26 cellular contexts compared by ENCODE assay signal in genomic region chr12:128802756-128803155, GRCh38. TPM values are rescaled to one million over a fixed set of nuclear protein-coding genes. Genes with fewer than 3 reads are reported as not detected.
A peak's percentile ranks its signal among the peaks of the same experiment; 100 is the strongest.
DNase-seq lines count a peak whose midpoint lies in the region; ATAC-seq and TF ChIP-seq lines count a peak whose summit lies in the region.
"Had no signal": no experiment of that assay in that cellular context is flagged by ENCODE, and none has a peak within 500 bp of the region (broad histone marks: within the 10 kb centered on the region; RNA-seq: fewer than 3 reads in every experiment).

No MANE protein-coding gene starts in this region.

- CTCF ChIA-PET in Caco-2 (lab: Charles Lee): no interaction called here

- in situ Hi-C loops in gastrocnemius medialis (cut with MboI; ENCODE audit: low sequenced_read_pairs in 4 of 4): no loop called here

- H3K4me1 Mint-ChIP-seq in Caco-2 (ENCODE audit: low read depth, unreplicated experiment) (no peaks in the 10 kb centered on the region), mesothelial cell of epicardium (no peaks in the 10 kb centered on the region)
- H3K4me1 Mint-ChIP-seq: activated CD4-positive, alpha-beta T cell treated with anti-CD3 and anti-CD28 coated beads, Interleukin-2, amount 10 ng/mL, durations not matched to agents 7 days and 5 days; activated naive CD4-positive, alpha-beta T cell treated with anti-CD3 and anti-CD28 coated beads, Interleukin-2, amount 50 U/mL, for 24 hours had no signal

- TF ChIP-seq CTCF in Caco-2 (IDR thresholded peaks at IDR 0.05; ENCODE audit: insufficient read depth in 1 of 2, low read depth in 1 of 2, low read length in 1 of 2, severe bottlenecking in 1 of 2, unreplicated experiment in 1 of 2) (no peak), OCI-LY3 (IDR thresholded peaks at IDR 0.05; ENCODE audit: low read depth, low read length) (no peak), gastrocnemius medialis (IDR thresholded peaks at IDR 0.05 in 4 of 5, conservative IDR thresholded peaks at IDR 0.05 in 1 of 5) (no peak), mesothelial cell of epicardium (IDR thresholded peaks at IDR 0.05; ENCODE audit: unreplicated experiment) (no peak)

- no TSS peak for BruUV-seq in Caco-2 (replicated peaks; lab: Mats Ljungman, UMichigan)

- no peaks in the 10 kb centered on the region for H3K4me1 ChIP-seq in Caco-2
- peaks cover 50% of the 10 kb centered on the region for H3K4me1 ChIP-seq in OCI-LY3 (ENCODE audit: low read length)
- peaks cover 68 to 76% of the 10 kb centered on the region in 2 donors for H3K4me1 ChIP-seq in gastrocnemius medialis
- H3K4me1 ChIP-seq: vagina had no signal

- H3K4me2 ChIP-seq in OCI-LY3 (ENCODE audit: low read length): peak overlapping the region; percentile 70; the same call in 1 of the 2 replicates
- H3K4me2 ChIP-seq: hepatocyte, neural progenitor cell had no signal

- no peaks in the 10 kb centered on the region for H3K27me3 Mint-ChIP-seq in Caco-2 (ENCODE audit: insufficient read depth, unreplicated experiment)
- H3K27me3 Mint-ChIP-seq in mesothelial cell of epicardium (ENCODE audit: low read depth): no peaks in the 10 kb centered on the region
- H3K27me3 Mint-ChIP-seq: activated CD4-positive, alpha-beta T cell treated with anti-CD3 and anti-CD28 coated beads, Interleukin-2, amount 10 ng/mL, durations not matched to agents 7 days and 5 days; activated CD8-positive, alpha-beta memory T cell treated with anti-CD3 and anti-CD28 coated beads, Interleukin-2, amount 10 ng/mL, durations not matched to agents 7 days and 5 days; activated naive CD4-positive, alpha-beta T cell treated with anti-CD3 and anti-CD28 coated beads, Interleukin-2, amount 50 U/mL, for 24 hours; IgD-negative memory B cell had no signal

- H3K4me3 ChIP-seq in Caco-2 (ENCODE audit: low read depth, low read length) (no peak overlapping the region), OCI-LY3 (ENCODE audit: low read length) (peak overlapping the region; percentile 32), gastrocnemius medialis (no peak overlapping the region)
- H3K4me3 ChIP-seq: hepatocyte, neural progenitor cell, SK-N-MC, vagina had no signal

- no peak for ATAC-seq in gastrocnemius medialis
- ATAC-seq: activated CD8-positive, alpha-beta memory T cell treated with anti-CD3 and anti-CD28 coated beads, Interleukin-2, amount 10 ng/mL, durations not matched to agents 7 days and 5 days; activated T-cell treated with anti-CD3 and anti-CD28 coated beads, Interleukin-2, amount 50 U/mL, for 72 hours; left lobe of liver had no signal

- H3K9me3 Mint-ChIP-seq in Caco-2 (ENCODE audit: unreplicated experiment) (no peaks in the 10 kb centered on the region), mesothelial cell of epicardium (peaks cover 18% of the 10 kb centered on the region)
- H3K9me3 Mint-ChIP-seq: activated CD4-positive, alpha-beta T cell treated with anti-CD3 and anti-CD28 coated beads, Interleukin-2, amount 10 ng/mL, durations not matched to agents 7 days and 5 days; activated naive CD4-positive, alpha-beta T cell treated with anti-CD3 and anti-CD28 coated beads, Interleukin-2, amount 50 U/mL, for 24 hours; activated T-cell treated with anti-CD3 and anti-CD28 coated beads, Interleukin-2, amount 50 U/mL, for 72 hours; IgD-negative memory B cell; T-helper 1 cell treated with Interleukin-12 subunit alpha and Interleukin-12 subunit beta and Interleukin-4 antibody, amounts not matched to agents 30 μg/mL and 1 μg/mL, for 36 hours had no signal

- no peak overlapping the region for H3K9ac ChIP-seq in OCI-LY3 (ENCODE audit: low read length)
- H3K9ac ChIP-seq: neural progenitor cell had no signal

- no peak overlapping the region for H2AFZ ChIP-seq in OCI-LY3 (ENCODE audit: low read depth, low read length)
- H2AFZ ChIP-seq: hepatocyte, neural progenitor cell had no signal

- H4K20me1 ChIP-seq in OCI-LY3 (ENCODE audit: insufficient read depth, low read length): peaks cover 82% of the 10 kb centered on the region

- intact Hi-C loops in Caco-2 (cut with micrococcal nuclease; ENCODE audit: unreplicated experiment) (no loop called here), gastrocnemius medialis (cut with DNase I; ENCODE audit: low total_unique reads) (no loop called here)

- H3K27me3 ChIP-seq in Caco-2 (replicated peaks; ENCODE audit: control insufficient read depth, insufficient read depth, low read length) (no peaks in the 10 kb centered on the region), OCI-LY3 (ENCODE audit: low read depth, low read length) (no peaks in the 10 kb centered on the region), gastrocnemius medialis (no peaks in the 10 kb centered on the region)
- H3K27me3 ChIP-seq: hepatocyte, neural progenitor cell, vagina had no signal

- H3K79me2 ChIP-seq in OCI-LY3 (ENCODE audit: low read length): peaks cover 69% of the 10 kb centered on the region

- peaks cover 72% of the 10 kb centered on the region for H3K36me3 Mint-ChIP-seq in Caco-2 (ENCODE audit: insufficient read depth, unreplicated experiment)
- peaks cover 48% of the 10 kb centered on the region for H3K36me3 Mint-ChIP-seq in mesothelial cell of epicardium

- H3K27ac ChIP-seq in OCI-LY3 (ENCODE audit: low read length) (peak overlapping the region; percentile 38), gastrocnemius medialis (peak overlapping the region; percentile 86 to 98 (median 96))
- H3K27ac ChIP-seq: hepatocyte, neural progenitor cell, SK-N-MC, vagina had no signal

- H3K9me3 ChIP-seq in Caco-2 (no peaks in the 10 kb centered on the region), OCI-LY3 (ENCODE audit: insufficient read depth, low read length) (no peaks in the 10 kb centered on the region), gastrocnemius medialis (no peaks in the 10 kb centered on the region)
- H3K9me3 ChIP-seq: vagina had no signal

- H3K36me3 ChIP-seq in Caco-2 (ENCODE audit: control insufficient read depth, insufficient read depth, low read length) (peaks cover 2% of the 10 kb centered on the region), OCI-LY3 (replicated peaks; ENCODE audit: low read depth, low read length) (peaks cover 70% of the 10 kb centered on the region), gastrocnemius medialis (peaks cover 0 to 30% of the 10 kb centered on the region in 2 donors)

- TF ChIP-seq POLR2A in gastrocnemius medialis (IDR thresholded peaks at IDR 0.05): no peak

- no peak for DNase-seq in Caco-2
- peak; percentile 53 for DNase-seq in mesenteric fat pad (ENCODE audit: low spot score)
- DNase-seq in gastrocnemius medialis: peak in 1 of 2 donors; percentile 30
- no peak for DNase-seq in mesothelial cell of epicardium (ENCODE audit: low spot score in 2 of 2, unreplicated experiment in 2 of 2)
- DNase-seq in UCSD-AML1 (lab: John Stamatoyannopoulos, UW; ENCODE audit: unreplicated experiment): no peak
- DNase-seq in cerebellar nuclear complex (lab: John Stamatoyannopoulos, UW): no peak
- DNase-seq: activated CD4-positive, alpha-beta T cell treated with anti-CD3 and anti-CD28 coated beads, Interleukin-2, amount 10 ng/mL, durations not matched to agents 7 days and 5 days; activated CD8-positive, alpha-beta memory T cell treated with anti-CD3 and anti-CD28 coated beads, Interleukin-2, amount 10 ng/mL, durations not matched to agents 7 days and 5 days; activated T-cell treated with anti-CD3 and anti-CD28 coated beads, Interleukin-2, amount 50 U/mL, for 72 hours; caudate nucleus; midbrain; NCI-H1092 treated with DMSO at 0.1 percent for 48 hours; NCI-H1930; NCI-H526; RPMI8226 had no signal

- no peak overlapping the region for H3K4me3 Mint-ChIP-seq in Caco-2 (ENCODE audit: unreplicated experiment)
- no peak overlapping the region for H3K4me3 Mint-ChIP-seq in mesothelial cell of epicardium
- H3K4me3 Mint-ChIP-seq: activated CD4-positive, alpha-beta T cell treated with anti-CD3 and anti-CD28 coated beads, Interleukin-2, amount 10 ng/mL, durations not matched to agents 7 days and 5 days; activated CD8-positive, alpha-beta memory T cell treated with anti-CD3 and anti-CD28 coated beads, Interleukin-2, amount 10 ng/mL, durations not matched to agents 7 days and 5 days; activated naive CD4-positive, alpha-beta T cell treated with anti-CD3 and anti-CD28 coated beads, Interleukin-2, amount 50 U/mL, for 24 hours; activated T-cell treated with anti-CD3 and anti-CD28 coated beads, Interleukin-2, amount 50 U/mL, for 72 hours; CD14-positive monocyte; neural progenitor cell; T-helper 1 cell treated with Interleukin-12 subunit alpha and Interleukin-12 subunit beta and Interleukin-4 antibody, amounts not matched to agents 30 μg/mL and 1 μg/mL, for 36 hours had no signal

- POLR2A ChIA-PET in Caco-2 (lab: Charles Lee): no interaction called here

- H3K27ac Mint-ChIP-seq in Caco-2 (ENCODE audit: unreplicated experiment) (peak overlapping the region; percentile 17), mesothelial cell of epicardium (no peak overlapping the region)
- H3K27ac Mint-ChIP-seq: activated CD8-positive, alpha-beta memory T cell treated with anti-CD3 and anti-CD28 coated beads, Interleukin-2, amount 10 ng/mL, durations not matched to agents 7 days and 5 days; activated naive CD4-positive, alpha-beta T cell treated with anti-CD3 and anti-CD28 coated beads, Interleukin-2, amount 50 U/mL, for 24 hours; activated T-cell treated with anti-CD3 and anti-CD28 coated beads, Interleukin-2, amount 50 U/mL, for 72 hours; neural progenitor cell; T-helper 1 cell treated with Interleukin-12 subunit alpha and Interleukin-12 subunit beta and Interleukin-4 antibody, amounts not matched to agents 30 μg/mL and 1 μg/mL, for 36 hours had no signal

RNA-seq across cellular contexts. Expression of gene SLC15A4, which starts 21.0 kb away (rescaled TPM):
- total RNA-seq in Caco-2 (2022) (17.8 and 19.6 TPM in 2 replicates), mesenteric fat pad (26.5 TPM), gastrocnemius medialis (100 to 1,000 TPM in 1 of 4 donors, 10 to 100 TPM in 3; 59.8 to 122 (median 79.1) TPM), mesothelial cell of epicardium (26.1 to 26.6 TPM (median 26.5 TPM) in 3 replicates)

RNA-seq across cellular contexts. Expression of gene GLT1D1, which starts 50.5 kb away (rescaled TPM):
- total RNA-seq in Caco-2 (2022) (not detected in 2 replicates), mesenteric fat pad (4.1 TPM), gastrocnemius medialis (1 to 10 TPM; 1.0 to 4.9 (median 3.0) TPM), mesothelial cell of epicardium (1.3 to 1.6 TPM (median 1.5 TPM) in 3 replicates)
- total RNA-seq: dermis microvascular lymphatic vessel endothelial cell had no signal
